8 cellular contexts compared by ENCODE assay signal in the genomic region with DNA sequence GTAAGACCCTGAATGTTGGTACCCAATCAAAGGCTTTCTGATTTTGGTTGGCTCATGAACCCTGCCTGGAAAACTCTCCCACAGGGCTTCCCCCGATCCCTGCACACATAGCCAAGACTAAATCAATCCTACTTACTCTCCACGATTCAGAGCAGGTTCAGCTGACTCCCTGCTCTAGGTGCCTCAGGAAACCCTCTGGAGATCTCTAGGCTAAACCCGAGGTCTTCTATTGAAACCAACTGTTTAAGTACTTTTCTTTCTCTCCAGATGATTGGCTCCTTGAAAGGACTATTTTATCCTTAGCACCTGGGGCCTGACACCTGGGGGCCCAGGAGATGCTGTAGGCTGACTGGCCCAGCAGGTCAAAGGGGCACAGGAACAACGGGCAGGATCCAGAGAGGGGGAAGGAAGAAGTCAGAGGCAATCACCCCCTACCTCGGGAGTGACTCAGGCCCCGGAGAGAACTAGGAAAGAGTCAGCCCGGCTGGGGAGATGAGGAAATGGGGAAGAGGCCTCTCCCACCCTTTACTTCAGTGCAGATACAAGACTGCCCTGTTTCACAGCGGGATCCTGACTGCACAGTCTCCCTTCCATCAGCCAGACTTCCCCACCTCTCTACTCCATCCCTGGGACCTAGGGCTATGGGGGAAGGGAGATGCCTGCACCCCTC. TPM values are rescaled to one million over a fixed set of nuclear protein-coding genes. Genes with fewer than 3 reads are reported as not detected.
DNase-seq lines count a peak whose midpoint lies in the region; ATAC-seq and TF ChIP-seq lines count a peak whose summit lies in the region.

No MANE protein-coding gene starts in this region.

- no peak for ATAC-seq in activated naive CD8-positive, alpha-beta T cell treated with anti-CD3 and anti-CD28 coated beads, Interleukin-2, amount 50 U/mL, for 24 hours
- ATAC-seq in thoracic aorta (ENCODE audit: insufficient number of reproducible peaks, low FRiP score, low read depth) (no peak), HG03159 (IDR thresholded peaks at IDR 0.05; ENCODE audit: unreplicated experiment) (no peak)

- peak overlapping the region; percentile 81 to 97 (median 91) for H3K9ac ChIP-seq in BLaER1 treated with 17β-estradiol and CSF1 and Interleukin-3, amounts not matched to agents 10 nM and 100 nM
- H3K9ac ChIP-seq in HUES6 (ENCODE audit: low read length): peak overlapping the region; percentile 41

- peaks cover 4% of the 10 kb centered on the region for H3K27me3 Mint-ChIP-seq in activated naive CD8-positive, alpha-beta T cell treated with anti-CD3 and anti-CD28 coated beads, Interleukin-2, amount 50 U/mL, for 24 hours

- peak overlapping the region; percentile 81 for H3K27ac Mint-ChIP-seq in activated naive CD8-positive, alpha-beta T cell treated with anti-CD3 and anti-CD28 coated beads, Interleukin-2, amount 50 U/mL, for 24 hours

- H3K27ac ChIP-seq in BLaER1 treated with 17β-estradiol and CSF1 and Interleukin-3, amounts not matched to agents 10 nM and 100 nM: peak overlapping the region; percentile 77 to 89 (median 86); a peak in 21 of 22 replicates
- H3K27ac ChIP-seq in HUES6 (ENCODE audit: low read depth, low read length): no peak overlapping the region
- H3K27ac ChIP-seq in thoracic aorta: peak overlapping the region; percentile 27 to 62

- peaks cover 38 to 64% (median 63%) of the 10 kb centered on the region in 11 experiments for H4K20me1 ChIP-seq in BLaER1 treated with 17β-estradiol and CSF1 and Interleukin-3, amounts not matched to agents 10 nM and 100 nM

- peak overlapping the region; percentile 92 for H3K4me3 Mint-ChIP-seq in activated naive CD8-positive, alpha-beta T cell treated with anti-CD3 and anti-CD28 coated beads, Interleukin-2, amount 50 U/mL, for 24 hours

- H3K4me3 ChIP-seq in BLaER1 treated with 17β-estradiol and CSF1 and Interleukin-3, amounts not matched to agents 10 nM and 100 nM: peak overlapping the region; percentile 82 to 99 (median 94)
- H3K4me3 ChIP-seq in HUES6 (ENCODE audit: low read depth, low read length): peak overlapping the region; percentile 64
- peak overlapping the region; percentile 93 for H3K4me3 ChIP-seq in thoracic aorta

- H3K9me3 ChIP-seq in BLaER1 treated with 17β-estradiol and CSF1 and Interleukin-3, amounts not matched to agents 10 nM and 100 nM (replicated peaks in 1 of 11): no peaks in the 10 kb centered on the region
- H3K9me3 ChIP-seq in HUES6 (ENCODE audit: control insufficient read depth, insufficient read depth, low read depth, low read length) (no peaks in the 10 kb centered on the region), thoracic aorta (no peaks in the 10 kb centered on the region)

- peaks cover 27% of the 10 kb centered on the region for H3K36me3 Mint-ChIP-seq in activated naive CD8-positive, alpha-beta T cell treated with anti-CD3 and anti-CD28 coated beads, Interleukin-2, amount 50 U/mL, for 24 hours (ENCODE audit: low read depth)

- H3K4me2 ChIP-seq in BLaER1 treated with 17β-estradiol and CSF1 and Interleukin-3, amounts not matched to agents 10 nM and 100 nM: peak overlapping the region; percentile 97 to 100 (median 99)

- DNase-seq in activated naive CD8-positive, alpha-beta T cell treated with anti-CD3 and anti-CD28 coated beads, Interleukin-2, amount 50 U/mL, for 24 hours: no peak
- peak; percentile 55 for DNase-seq in islet precursor cell
- DNase-seq in thoracic aorta (ENCODE audit: low spot score): no peak
- DNase-seq in NCI-H2029 (lab: John Stamatoyannopoulos, UW): no peak
- no peak for DNase-seq in germinal center (ENCODE audit: low spot score)

- TF ChIP-seq CTCF in thoracic aorta (IDR thresholded peaks at IDR 0.05): no peak

- H3K36me3 ChIP-seq in BLaER1 treated with 17β-estradiol and CSF1 and Interleukin-3, amounts not matched to agents 10 nM and 100 nM: peaks cover 32 to 48% (median 41%) of the 10 kb centered on the region in 11 experiments
- H3K36me3 ChIP-seq in HUES6 (ENCODE audit: control insufficient read depth, insufficient read depth, low read length) (peaks cover 11% of the 10 kb centered on the region), thoracic aorta (peaks cover 5% of the 10 kb centered on the region)

- H3K4me1 ChIP-seq in BLaER1 treated with 17β-estradiol and CSF1 and Interleukin-3, amounts not matched to agents 10 nM and 100 nM: peaks cover 33 to 66% (median 49%) of the 10 kb centered on the region in 10 experiments
- H3K4me1 ChIP-seq in HUES6 (ENCODE audit: control insufficient read depth, insufficient read depth, low read length): peaks cover 23% of the 10 kb centered on the region; the same call in 1 of the 2 replicates
- H3K4me1 ChIP-seq in thoracic aorta (ENCODE audit: control insufficient read depth in 1 of 2, low read depth in 2 of 2): peaks cover 24 to 25% of the 10 kb centered on the region in 2 donors

- H3K4me1 Mint-ChIP-seq in activated naive CD8-positive, alpha-beta T cell treated with anti-CD3 and anti-CD28 coated beads, Interleukin-2, amount 50 U/mL, for 24 hours: peaks cover 37% of the 10 kb centered on the region

- H3K9me3 Mint-ChIP-seq in activated naive CD8-positive, alpha-beta T cell treated with anti-CD3 and anti-CD28 coated beads, Interleukin-2, amount 50 U/mL, for 24 hours: no peaks in the 10 kb centered on the region

- H3K27me3 ChIP-seq in BLaER1 treated with 17β-estradiol and CSF1 and Interleukin-3, amounts not matched to agents 10 nM and 100 nM: no peaks in the 10 kb centered on the region
- no peaks in the 10 kb centered on the region for H3K27me3 ChIP-seq in HUES6 (ENCODE audit: control insufficient read depth, insufficient read depth, low read length)
- H3K27me3 ChIP-seq in thoracic aorta (replicated peaks; ENCODE audit: insufficient read depth): no peaks in the 10 kb centered on the region

RNA-seq across cellular contexts. Expression of a gene that starts 2.0 kb away (rescaled TPM):
- total RNA-seq in thoracic aorta: 10 to 100 TPM; 34.5 TPM

RNA-seq across cellular contexts. Expression of a gene that starts 6.3 kb away (rescaled TPM):
- under 1 TPM in 1 of 2 donors, not detected in 1; 0.81 TPM for total RNA-seq in thoracic aorta

RNA-seq across cellular contexts. Expression of a gene that starts 13.1 kb away (rescaled TPM):
- total RNA-seq in thoracic aorta: 10 to 100 TPM; 31.4 to 52.0 TPM

RNA-seq across cellular contexts. Expression of a gene that starts 14.1 kb away (rescaled TPM):
- total RNA-seq in thoracic aorta: 1 to 10 TPM; 3.0 to 4.2 TPM

RNA-seq across cellular contexts. Expression of a gene that starts 27.0 kb away (rescaled TPM):
- total RNA-seq in thoracic aorta: 10 to 100 TPM; 10.9 to 11.1 TPM
